ENCODE assay signal across 19 cellular contexts in the genomic region with DNA sequence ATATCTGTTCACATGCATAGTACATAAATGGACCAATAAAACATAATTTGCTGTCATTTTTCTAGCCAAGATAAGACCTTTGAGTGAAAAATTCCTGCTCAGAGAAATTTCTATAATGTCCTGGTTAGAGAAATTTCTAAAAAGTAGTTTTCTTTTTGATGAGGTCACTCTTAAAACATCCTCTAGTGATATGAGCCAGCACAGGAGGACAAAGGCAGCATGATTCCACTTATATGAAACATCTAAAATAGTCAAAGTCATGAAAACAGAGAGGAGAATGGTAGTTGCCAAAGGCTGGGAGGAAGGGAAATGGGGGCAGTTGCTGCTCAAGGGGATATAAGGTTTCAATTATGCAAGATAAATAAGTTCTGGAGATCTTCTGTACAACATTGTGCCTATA.
DNase-seq lines count a peak whose midpoint lies in the region; ATAC-seq, FAIRE-seq and TF ChIP-seq lines count a peak whose summit lies in the region.
"Had no signal": no experiment of that assay in that cellular context is flagged by ENCODE, and none has a peak within 500 bp of the region (broad histone marks: within the 10 kb centered on the region; RNA-seq: fewer than 3 reads in every experiment).

No MANE protein-coding gene starts in this region.

- POLR2A ChIA-PET in AG04449 (lab: Yijun Ruan, JAX) = no interaction called here
- POLR2A ChIA-PET in IMR-90 (lab: Charles Lee; ENCODE audit: unreplicated experiment) = no interaction called here

- no peaks in the 10 kb centered on the region for H3K9me3 ChIP-seq in IMR-90 (ENCODE audit: control insufficient read depth, insufficient read depth, low read length)
- H3K9me3 ChIP-seq: colonic mucosa, gastrocnemius medialis had no signal

- H3K27ac ChIP-seq in IMR-90 (ENCODE audit: insufficient read depth, low read length) (no peak overlapping the region; the same call in 1 of the 2 replicates), brain microvascular endothelial cell (peak overlapping the region; percentile 56)
- H3K27ac ChIP-seq: C4-2B, colonic mucosa, gastrocnemius medialis, HL-60 had no signal

- in situ Hi-C loops in IMR-90 (cut with MboI; ENCODE audit: low sequenced_read_pairs) (no loop called here), brain microvascular endothelial cell (cut with HindIII; ENCODE audit: low pct_ligation_motif_present, low sequenced_read_pairs) (no loop called here)

- intact Hi-C loops in IMR-90 (cut with micrococcal nuclease) = no loop called here

- H3K9ac ChIP-seq in IMR-90 (ENCODE audit: low read depth, low read length) = no peak overlapping the region

- no peak overlapping the region for H3K14ac ChIP-seq in IMR-90 (replicated peaks; ENCODE audit: low read depth, low read length)

- H3K27me3 ChIP-seq in IMR-90 (ENCODE audit: control insufficient read depth, insufficient read depth, low read length) (no peaks in the 10 kb centered on the region), brain microvascular endothelial cell (replicated peaks) (no peaks in the 10 kb centered on the region)
- H3K27me3 ChIP-seq: colonic mucosa, gastrocnemius medialis had no signal

- no peak for FAIRE-seq in GM12891 (lab: Jason Lieb, UNC)

- no peaks in the 10 kb centered on the region for H3K79me1 ChIP-seq in IMR-90 (ENCODE audit: low read depth in 1 of 2, low read length in 2 of 2)

- ATAC-seq in IMR-90 (ENCODE audit: low read depth) = peak; percentile 76
- ATAC-seq: gastrocnemius medialis, left colon had no signal

- TF ChIP-seq CTCF in AG04449 (IDR thresholded peaks at IDR 0.05; ENCODE audit: insufficient read depth, low read length, missing control alignments) = no peak
- TF ChIP-seq CTCF in IMR-90 (conservative IDR thresholded peaks at IDR 0.05; ENCODE audit: low read depth, low read length) = no peak
- no peak for TF ChIP-seq CTCF in brain microvascular endothelial cell (IDR thresholded peaks at IDR 0.05; ENCODE audit: low read depth, low read length, missing control alignments)
- no peak for TF ChIP-seq CTCF in foreskin fibroblast (IDR thresholded peaks at IDR 0.05; ENCODE audit: low read depth, low read length)

- H2AK5ac ChIP-seq in IMR-90 (ENCODE audit: low read depth, low read length) = no peak overlapping the region

- CTCF ChIA-PET in AG04449 (lab: Yijun Ruan, JAX) (no interaction called here), IMR-90 (lab: Yijun Ruan, JAX) (no interaction called here)

- H3K4me2 ChIP-seq in IMR-90 (ENCODE audit: low read depth, low read length) = no peak overlapping the region
- H3K4me2 ChIP-seq: smooth muscle cell had no signal

- H4K8ac ChIP-seq in IMR-90 (ENCODE audit: low read depth in 2 of 2, low read length in 2 of 2) = peak overlapping the region in 1 of 2 experiments; percentile 77; a peak in 2 of 4 replicates

- H2BK120ac ChIP-seq in IMR-90 (ENCODE audit: low read depth, low read length) = peak overlapping the region; percentile 71; the same call in 1 of the 2 replicates

- no peak overlapping the region for H2AFZ ChIP-seq in IMR-90 (replicated peaks; ENCODE audit: low read length, poor library complexity)

- H2BK15ac ChIP-seq in IMR-90 (ENCODE audit: low read depth, low read length) = 0 out of 3 replicates have a peak overlapping the region, but pooled peaks have one; percentile 42

- no peak overlapping the region for H3K18ac ChIP-seq in IMR-90 (ENCODE audit: low read depth, low read length)

- no peak overlapping the region; the same call in 1 of the 2 replicates for H2BK20ac ChIP-seq in IMR-90 (ENCODE audit: low read depth, low read length)

- no peaks in the 10 kb centered on the region for H4K20me1 ChIP-seq in IMR-90 (ENCODE audit: insufficient read depth, low read length)

- H4K91ac ChIP-seq in IMR-90 (ENCODE audit: insufficient read depth, low read depth, low read length) = no peak overlapping the region

- H3K9me1 ChIP-seq in IMR-90 (ENCODE audit: insufficient read depth, low read length) = no peaks in the 10 kb centered on the region

- H3K56ac ChIP-seq in IMR-90 (ENCODE audit: extremely low read depth, insufficient read depth, low read length) = no peak overlapping the region

- H3K4ac ChIP-seq in IMR-90 (ENCODE audit: low read depth, low read length) = peak overlapping the region; percentile 34; the same call in 1 of the 2 replicates

- dilution Hi-C loops in IMR-90 (cut with HindIII; ENCODE audit: low sequenced_read_pairs, unreplicated experiment) = no loop called here

- H2AK9ac ChIP-seq in IMR-90 (replicated peaks; ENCODE audit: low read depth, low read length, poor library complexity) = no peak overlapping the region

- H2BK5ac ChIP-seq in IMR-90 (ENCODE audit: low read depth, low read length, poor library complexity, severe bottlenecking) = peak overlapping the region; percentile 65

- TF ChIP-seq RAD21 in IMR-90 (IDR thresholded peaks at IDR 0.05; ENCODE audit: low read length) = no peak

- no peak overlapping the region for H3K4me3 ChIP-seq in AG04449 (ENCODE audit: low read depth, low read length)
- H3K4me3 ChIP-seq in IMR-90 (ENCODE audit: insufficient read depth, low read depth, low read length) = no peak overlapping the region
- H3K4me3 ChIP-seq in brain microvascular endothelial cell (ENCODE audit: low read depth, low read length) = no peak overlapping the region
- no peak overlapping the region for H3K4me3 ChIP-seq in foreskin fibroblast (ENCODE audit: low read depth in 1 of 2, low read length in 2 of 2)
- H3K4me3 ChIP-seq: colonic mucosa, gastrocnemius medialis, smooth muscle cell had no signal

- peak; percentile 33 for DNase-seq in AG04449 (ENCODE audit: low read depth, low spot score)
- peak; percentile 79 for DNase-seq in IMR-90
- peak; percentile 64 for DNase-seq in brain microvascular endothelial cell
- DNase-seq in foreskin fibroblast = peak; percentile 55 to 74
- no peak for DNase-seq in GM12891 (ENCODE audit: insufficient read length, low spot score)
- no peak for DNase-seq in hepatic stellate cell (ENCODE audit: low spot score)
- DNase-seq in GOT3 (lab: John Stamatoyannopoulos, UW) = no peak
- no peak for DNase-seq in SW 1271 (lab: John Stamatoyannopoulos, UW)
- DNase-seq: activated gamma-delta T cell treated with Interleukin-2 at 50 U/mL for 16 hours, colonic mucosa, gastrocnemius medialis, KG1, left colon, NCI-H1092, NCI-H2081 treated with DMSO at 0.1 percent for 48 hours, NCI-H510A treated with DMSO at 0.1 percent for 48 hours had no signal

- no TSS peak for BruUV-seq in IMR-90 (replicated peaks; lab: Mats Ljungman, UMichigan)

- H3K4me1 ChIP-seq in IMR-90 (ENCODE audit: control insufficient read depth, insufficient read depth, low read length) = peaks cover 2% of the 10 kb centered on the region
- H3K4me1 ChIP-seq: colonic mucosa, gastrocnemius medialis had no signal

- peak overlapping the region; percentile 68; the same call in 1 of the 2 replicates for H3K23ac ChIP-seq in IMR-90 (ENCODE audit: low read depth, low read length)

- TF ChIP-seq POLR2A in IMR-90 (IDR thresholded peaks at IDR 0.05; ENCODE audit: low read depth, low read length) = no peak
- no peak for TF ChIP-seq POLR2A in GM12891 (IDR thresholded peaks at IDR 0.05; ENCODE audit: low read depth, low read length)

- H4K5ac ChIP-seq in IMR-90 (ENCODE audit: low read depth, low read length) = no peak overlapping the region

- H3K36me3 ChIP-seq in IMR-90 (ENCODE audit: control insufficient read depth, insufficient read depth, low read length) (no peaks in the 10 kb centered on the region), brain microvascular endothelial cell (replicated peaks) (no peaks in the 10 kb centered on the region)
- H3K36me3 ChIP-seq: colonic mucosa, gastrocnemius medialis had no signal

TF ChIP-seq in IMR-90, 13 proteins besides CTCF, POLR2A, EP300 and RAD21:
- TF ChIP-seq RCOR1 (IDR thresholded peaks at IDR 0.05; ENCODE audit: insufficient replicate concordance, low read length) (no peak), FOS (IDR thresholded peaks at IDR 0.05; ENCODE audit: low read depth, low read length) (no peak), CEBPB (IDR thresholded peaks at IDR 0.05; ENCODE audit: low read depth, low read length) (no peak), RFX5 (IDR thresholded peaks at IDR 0.05; ENCODE audit: low read depth, low read length) (no peak), CHD1 (IDR thresholded peaks at IDR 0.05; ENCODE audit: low read depth, low read length) (no peak), MAZ (IDR thresholded peaks at IDR 0.05; ENCODE audit: borderline replicate concordance, low read depth, low read length) (no peak)

TF ChIP-seq in GM12891, 5 proteins besides CTCF, POLR2A, EP300 and RAD21:
- TF ChIP-seq PAX5 (IDR thresholded peaks at IDR 0.05; ENCODE audit: insufficient read depth, low read length, severe bottlenecking) = no peak
- TF ChIP-seq POLR2AphosphoS5 (IDR thresholded peaks at IDR 0.05; ENCODE audit: low read depth, low read length) = no peak
- no peak for TF ChIP-seq SPI1 (IDR thresholded peaks at IDR 0.05; ENCODE audit: low read depth, low read length)
- TF ChIP-seq POU2F2 (IDR thresholded peaks at IDR 0.05; ENCODE audit: low read depth, low read length) = no peak
- TF ChIP-seq TAF1 (IDR thresholded peaks at IDR 0.05; ENCODE audit: low read depth, low read length) = no peak

Comparison
In these comparisons a context has a peak if more than half of its experiments do, and no peak if none do; other contexts are left out.
1. DNase-seq: peak in AG04449 (single experiment), IMR-90 (single experiment), brain microvascular endothelial cell (single experiment) and foreskin fibroblast (2 of 2); none in GM12891 (single experiment), hepatic stellate cell (single experiment), GOT3 (single experiment) and SW 1271 (0 of 2).